In genomic region chr13:114013952-114014629, GRCh38 we compare ENCODE assay signal across 17 cellular contexts. TPM values are rescaled to one million over a fixed set of nuclear protein-coding genes. Genes with fewer than 3 reads are reported as not detected.
DNase-seq lines count a peak whose midpoint lies in the region; ATAC-seq and TF ChIP-seq lines count a peak whose summit lies in the region.
"Had no signal": no experiment of that assay in that cellular context is flagged by ENCODE, and none has a peak within 500 bp of the region (broad histone marks: within the 10 kb centered on the region; RNA-seq: fewer than 3 reads in every experiment).

No MANE protein-coding gene starts in this region.

- in situ Hi-C loops in IMR-90 (cut with MboI; ENCODE audit: low sequenced_read_pairs) = no loop called here

- no peak overlapping the region for H4K91ac ChIP-seq in IMR-90 (ENCODE audit: insufficient read depth, low read depth, low read length)

- H3K27ac ChIP-seq in HEK293 (ENCODE audit: extremely low read depth, low read depth, low read length) = no peak overlapping the region
- no peak overlapping the region for H3K27ac ChIP-seq in IMR-90 (ENCODE audit: insufficient read depth, low read length)
- peak overlapping the region; percentile 44 for H3K27ac ChIP-seq in naive thymus-derived CD4-positive, alpha-beta T cell (ENCODE audit: low read depth, low read length)
- H3K27ac ChIP-seq: A549, C4-2B had no signal

- CTCF ChIA-PET in HEK293 (lab: Yijun Ruan, JAX) (interaction anchor here (0.6 kb wide), 1 partner anchor 193 kb away, joined by 3 read pairs; no protein-coding TSS in a partner anchor), IMR-90 (lab: Yijun Ruan, JAX) (no interaction called here)
- CTCF ChIA-PET in naive thymus-derived CD4-positive, alpha-beta T cell (lab: Charles Lee) = no interaction called here

- no peak overlapping the region for H3K4me3 ChIP-seq in HEK293 (ENCODE audit: low read depth, low read length)
- no peak overlapping the region for H3K4me3 ChIP-seq in IMR-90 (ENCODE audit: insufficient read depth, low read depth, low read length)
- H3K4me3 ChIP-seq in naive thymus-derived CD4-positive, alpha-beta T cell (ENCODE audit: low read length) = no peak overlapping the region
- H3K4me3 ChIP-seq: A549, HAP-1 had no signal

- dilution Hi-C loops in IMR-90 (cut with HindIII; ENCODE audit: low sequenced_read_pairs, unreplicated experiment) = no loop called here

- peaks cover 4% of the 10 kb centered on the region for H3K27me3 Mint-ChIP-seq in glutamatergic neuron (ENCODE audit: unreplicated experiment)
- no peaks in the 10 kb centered on the region for H3K27me3 Mint-ChIP-seq in naive thymus-derived CD4-positive, alpha-beta T cell
- H3K27me3 Mint-ChIP-seq: CD4-positive, alpha-beta memory T cell had no signal

- no peak overlapping the region for H2BK120ac ChIP-seq in IMR-90 (ENCODE audit: low read depth, low read length)

- peaks cover 5% of the 10 kb centered on the region for H3K9me1 ChIP-seq in IMR-90 (ENCODE audit: insufficient read depth, low read length)

- H3K56ac ChIP-seq in IMR-90 (ENCODE audit: extremely low read depth, insufficient read depth, low read length) = no peak overlapping the region

- no peak for TF ChIP-seq POLR2A in IMR-90 (IDR thresholded peaks at IDR 0.05; ENCODE audit: low read depth, low read length)

- peaks cover 12% of the 10 kb centered on the region for H4K20me1 ChIP-seq in IMR-90 (ENCODE audit: insufficient read depth, low read length)

- H3K36me3 Mint-ChIP-seq in glutamatergic neuron (ENCODE audit: unreplicated experiment) = peaks cover 9% of the 10 kb centered on the region
- peaks cover 8 to 24% (median 11%) of the 10 kb centered on the region in 5 donors for H3K36me3 Mint-ChIP-seq in naive thymus-derived CD4-positive, alpha-beta T cell

- no peak overlapping the region for H2BK20ac ChIP-seq in IMR-90 (ENCODE audit: low read depth, low read length)

- H3K23ac ChIP-seq in IMR-90 (ENCODE audit: low read depth, low read length) = no peak overlapping the region

- no peak overlapping the region for H2BK15ac ChIP-seq in IMR-90 (ENCODE audit: low read depth, low read length)

- intact Hi-C loops in IMR-90 (cut with micrococcal nuclease) = no loop called here
- intact Hi-C loops in naive thymus-derived CD4-positive, alpha-beta T cell (cut with micrococcal nuclease) = no loop called here

- H3K18ac ChIP-seq in IMR-90 (ENCODE audit: low read depth, low read length) = no peak overlapping the region

- H3K9ac ChIP-seq in IMR-90 (ENCODE audit: low read depth, low read length) = no peak overlapping the region

- H3K4me1 Mint-ChIP-seq in glutamatergic neuron (ENCODE audit: low read depth, unreplicated experiment) = peaks cover 3% of the 10 kb centered on the region
- H3K4me1 Mint-ChIP-seq in naive thymus-derived CD4-positive, alpha-beta T cell = peaks cover 4 to 7% (median 6%) of the 10 kb centered on the region in 7 donors

- peak overlapping the region; percentile 33 for H2BK5ac ChIP-seq in IMR-90 (ENCODE audit: low read depth, low read length, poor library complexity, severe bottlenecking)

- BruUV-seq in IMR-90 (replicated peaks; lab: Mats Ljungman, UMichigan) = no TSS peak

- no peaks in the 10 kb centered on the region for H3K9me3 ChIP-seq in HEK293 (ENCODE audit: control insufficient read depth, insufficient read depth, low read depth, low read length)
- no peaks in the 10 kb centered on the region for H3K9me3 ChIP-seq in IMR-90 (ENCODE audit: control insufficient read depth, insufficient read depth, low read length)
- no peaks in the 10 kb centered on the region for H3K9me3 ChIP-seq in naive thymus-derived CD4-positive, alpha-beta T cell (ENCODE audit: control insufficient read depth in 2 of 3, low read length in 3 of 3)
- H3K9me3 ChIP-seq: A549, BE2C, HAP-1 had no signal

- no peak overlapping the region for H4K5ac ChIP-seq in IMR-90 (ENCODE audit: low read depth, low read length)

- H3K4me3 Mint-ChIP-seq in glutamatergic neuron (ENCODE audit: unreplicated experiment) = no peak overlapping the region
- H3K4me3 Mint-ChIP-seq in naive thymus-derived CD4-positive, alpha-beta T cell = no peak overlapping the region
- H3K4me3 Mint-ChIP-seq: CD4-positive, alpha-beta memory T cell; HFFc6 had no signal

- H3K36me3 ChIP-seq in HEK293 (ENCODE audit: control insufficient read depth in 2 of 2, insufficient read depth in 1 of 2, low read length in 2 of 2) (no peaks in the 10 kb centered on the region), IMR-90 (ENCODE audit: control insufficient read depth, insufficient read depth, low read length) (peaks cover 81% of the 10 kb centered on the region)
- H3K36me3 ChIP-seq in naive thymus-derived CD4-positive, alpha-beta T cell (ENCODE audit: control insufficient read depth in 2 of 3, insufficient read depth in 3 of 3, low read length in 3 of 3) = peaks cover 34 to 99% (median 74%) of the 10 kb centered on the region in 3 experiments
- H3K36me3 ChIP-seq: HAP-1 had no signal

- no peaks in the 10 kb centered on the region for H3K27me3 ChIP-seq in IMR-90 (ENCODE audit: control insufficient read depth, insufficient read depth, low read length)
- H3K27me3 ChIP-seq in naive thymus-derived CD4-positive, alpha-beta T cell (ENCODE audit: control insufficient read depth in 2 of 2, insufficient read depth in 2 of 2, low read length in 2 of 2) = no peaks in the 10 kb centered on the region
- H3K27me3 ChIP-seq: BE2C had no signal

- H3K27ac Mint-ChIP-seq in glutamatergic neuron (ENCODE audit: unreplicated experiment) = no peak overlapping the region
- peak overlapping the region in 1 of 9 donors; percentile 28 for H3K27ac Mint-ChIP-seq in naive thymus-derived CD4-positive, alpha-beta T cell
- H3K27ac Mint-ChIP-seq: CD4-positive, alpha-beta memory T cell had no signal

- H2AK9ac ChIP-seq in IMR-90 (replicated peaks; ENCODE audit: low read depth, low read length, poor library complexity) = no peak overlapping the region

- no peak for DNase-seq in IMR-90
- DNase-seq in glutamatergic neuron = peak; percentile 5
- DNase-seq in naive thymus-derived CD4-positive, alpha-beta T cell = no peak
- DNase-seq in NCI-H69 (lab: John Stamatoyannopoulos, UW) = no peak
- no peak for DNase-seq in NCI-H524 (lab: John Stamatoyannopoulos, UW)
- DNase-seq: BE2C; CD4-positive, alpha-beta memory T cell; DMS153; DMS79 treated with DMSO at 0.1 percent for 48 hours; EL; HFFc6 had no signal

- H3K4me2 ChIP-seq in IMR-90 (ENCODE audit: low read depth, low read length) = no peak overlapping the region
- H3K4me2 ChIP-seq: A549 had no signal

- ATAC-seq in IMR-90 (ENCODE audit: low read depth) (no peak), HG03097 (IDR thresholded peaks at IDR 0.05; ENCODE audit: low FRiP score, unreplicated experiment) (no peak)
- ATAC-seq in naive thymus-derived CD4-positive, alpha-beta T cell = no peak
- ATAC-seq: A549, HepG2 had no signal

- H3K9me3 Mint-ChIP-seq in glutamatergic neuron (ENCODE audit: unreplicated experiment) = peaks cover 8% of the 10 kb centered on the region
- peaks cover 0 to 9% (median 0%) of the 10 kb centered on the region in 11 donors for H3K9me3 Mint-ChIP-seq in naive thymus-derived CD4-positive, alpha-beta T cell
- H3K9me3 Mint-ChIP-seq: HFFc6 had no signal

- WGBS in IMR-90 (ENCODE audit: extremely low coverage in 2 of 2, insufficient read length in 1 of 2), 2 experiments = 94 to 100% methylated on average over 2 to 17 of the region's 22 CpGs

- TF ChIP-seq CTCF in HEK293 (tag by site-specific recombination; IDR thresholded peaks at IDR 0.05) (no peak), IMR-90 (conservative IDR thresholded peaks at IDR 0.05; ENCODE audit: low read depth, low read length) (no peak), glutamatergic neuron (IDR thresholded peaks at IDR 0.05; ENCODE audit: partially characterized antibody, unreplicated experiment) (no peak)

- no peak overlapping the region for H2AFZ ChIP-seq in IMR-90 (replicated peaks; ENCODE audit: low read length, poor library complexity)

- H3K4ac ChIP-seq in IMR-90 (ENCODE audit: low read depth, low read length) = no peak overlapping the region

- H3K79me1 ChIP-seq in IMR-90 (ENCODE audit: low read depth in 1 of 2, low read length in 2 of 2) = peaks cover 24 to 58% of the 10 kb centered on the region in 2 experiments

- no peak overlapping the region; the same call in 1 of the 2 replicates for H2AK5ac ChIP-seq in IMR-90 (ENCODE audit: low read depth, low read length)

- H4K8ac ChIP-seq in IMR-90 (ENCODE audit: low read depth in 2 of 2, low read length in 2 of 2) = no peak overlapping the region

- H3K4me1 ChIP-seq in HEK293 (ENCODE audit: control insufficient read depth, insufficient read depth, low read length) (no peaks in the 10 kb centered on the region), IMR-90 (ENCODE audit: control insufficient read depth, insufficient read depth, low read length) (no peaks in the 10 kb centered on the region)
- no peaks in the 10 kb centered on the region for H3K4me1 ChIP-seq in naive thymus-derived CD4-positive, alpha-beta T cell (ENCODE audit: control insufficient read depth in 2 of 2, insufficient read depth in 2 of 2, low read length in 2 of 2)
- H3K4me1 ChIP-seq: A549, BE2C, HAP-1 had no signal

- no peak overlapping the region for H3K14ac ChIP-seq in IMR-90 (replicated peaks; ENCODE audit: low read depth, low read length)

- POLR2A ChIA-PET in HEK293 (lab: Yijun Ruan, JAX) = no interaction called here
- POLR2A ChIA-PET in IMR-90 (lab: Charles Lee; ENCODE audit: unreplicated experiment) = interaction anchor here (0.6 kb wide), 1 partner anchor 212 kb away, joined by 3 read pairs; no protein-coding TSS in a partner anchor
- POLR2A ChIA-PET in naive thymus-derived CD4-positive, alpha-beta T cell (lab: Charles Lee) = interaction anchor here (0.6 kb wide), 1 partner anchor 20 kb away, joined by 3 read pairs; no protein-coding TSS in a partner anchor

- TF ChIP-seq RAD21 in IMR-90 (IDR thresholded peaks at IDR 0.05; ENCODE audit: low read length) = no peak

TF ChIP-seq in HEK293, 187 proteins besides CTCF, POLR2A, EP300 and RAD21:
- TF ChIP-seq ZNF366 (tag by site-specific recombination; conservative IDR thresholded peaks at IDR 0.05) (peak; percentile 61), ZNF596 (tag by site-specific recombination; IDR thresholded peaks at IDR 0.05) (peak; percentile 93), ZNF658 (tag by site-specific recombination; IDR thresholded peaks at IDR 0.05) (no peak)

TF ChIP-seq in IMR-90, 13 proteins besides CTCF, POLR2A, EP300 and RAD21 (continues in another document):
- TF ChIP-seq RFX5 (IDR thresholded peaks at IDR 0.05; ENCODE audit: low read depth, low read length) = no peak
- TF ChIP-seq FOS (IDR thresholded peaks at IDR 0.05; ENCODE audit: low read depth, low read length) = no peak
- TF ChIP-seq MXI1 (IDR thresholded peaks at IDR 0.05; ENCODE audit: borderline replicate concordance, low read depth, low read length) = no peak
- no peak for TF ChIP-seq MAFK (IDR thresholded peaks at IDR 0.05; ENCODE audit: low read depth, low read length)

RNA-seq across cellular contexts. Expression of gene C13orf46, which starts 40.2 kb away (rescaled TPM):
- under 0.01 TPM in 2 replicates for total RNA-seq in IMR-90 (2012; rRNA removed)
- polyA plus RNA-seq in IMR-90 (2012; rRNA removed) = 2.1 and 2.5 TPM in 2 replicates
- polyA plus RNA-seq in IMR-90 (2012; cell fraction: cytosol; rRNA removed) = 1.7 and 1.8 TPM in 2 replicates
- 8.9 and 10.0 TPM in 2 replicates for polyA plus RNA-seq in IMR-90 (2012; cell fraction: nucleus; rRNA removed; ENCODE audit: low replicate concordance)
- total RNA-seq in glutamatergic neuron (ENCODE audit: unreplicated experiment) = 0.71 TPM
- total RNA-seq in naive thymus-derived CD4-positive, alpha-beta T cell = 10 to 100 TPM in 4 of 5 experiments, 1 to 10 TPM in 1; 8.0 to 27.0 (median 19.1) TPM
- 1 to 10 TPM; 1.3 to 1.4 TPM for polyA plus RNA-seq in naive thymus-derived CD4-positive, alpha-beta T cell
- total RNA-seq: HepG2 had no signal
